ENCODE assay signal across 8 cellular contexts in genomic region chr2:227163998-227164744, GRCh38.
DNase-seq lines count a peak whose midpoint lies in the region; ATAC-seq and TF ChIP-seq lines count a peak whose summit lies in the region.

Gene COL4A3, plus strand, starts transcription at chr2:227164624. Its CDS starts 103 bp downstream, at chr2:227164727.
Gene COL4A4, minus strand, starts transcription at chr2:227164205. Its CDS starts 16,722 bp downstream, at chr2:227147483.

- peaks cover 10% of the 10 kb centered on the region for H3K4me1 Mint-ChIP-seq in activated naive CD8-positive, alpha-beta T cell treated with anti-CD3 and anti-CD28 coated beads, Interleukin-2, amount 50 U/mL, for 24 hours
- H3K4me1 Mint-ChIP-seq in stimulated activated effector memory CD8-positive, alpha-beta T cell treated with anti-CD3 and anti-CD28 coated beads, Interleukin-12 subunit alpha, Interleukin-12 subunit beta, amount 100 ng/mL, for 72 hours = no peaks in the 10 kb centered on the region

- peaks cover 3% of the 10 kb centered on the region; the same call in 1 of the 2 replicates for H3K4me1 ChIP-seq in iPS-20b (ENCODE audit: insufficient read depth, low read length)

- no peak for DNase-seq in activated CD4-positive, CD25-positive, alpha-beta regulatory T cell (lab: John Stamatoyannopoulos, UW)
- DNase-seq in activated naive CD8-positive, alpha-beta T cell treated with anti-CD3 and anti-CD28 coated beads, Interleukin-2, amount 50 U/mL, for 24 hours = peak; percentile 6
- DNase-seq in stimulated activated effector memory CD8-positive, alpha-beta T cell treated with anti-CD3 and anti-CD28 coated beads, Interleukin-12 subunit alpha, Interleukin-12 subunit beta, amount 100 ng/mL, for 72 hours (ENCODE audit: low spot score in 2 of 2) = no peak
- no peak for DNase-seq in NAMALWA (ENCODE audit: low spot score)

- H3K36me3 Mint-ChIP-seq in activated naive CD8-positive, alpha-beta T cell treated with anti-CD3 and anti-CD28 coated beads, Interleukin-2, amount 50 U/mL, for 24 hours (ENCODE audit: low read depth) = no peaks in the 10 kb centered on the region
- H3K36me3 Mint-ChIP-seq in stimulated activated effector memory CD8-positive, alpha-beta T cell treated with anti-CD3 and anti-CD28 coated beads, Interleukin-12 subunit alpha, Interleukin-12 subunit beta, amount 100 ng/mL, for 72 hours = no peaks in the 10 kb centered on the region

- no peaks in the 10 kb centered on the region; the same call in 1 of the 2 replicates for H3K9me3 ChIP-seq in iPS-20b (ENCODE audit: insufficient read depth, low read depth, low read length)

- peak within 1 kb of the TSS; percentile 68 for H3K4me3 ChIP-seq in iPS-20b (ENCODE audit: low read length)

- H3K9me3 Mint-ChIP-seq in activated naive CD8-positive, alpha-beta T cell treated with anti-CD3 and anti-CD28 coated beads, Interleukin-2, amount 50 U/mL, for 24 hours = peaks cover 1% of the 10 kb centered on the region
- no peaks in the 10 kb centered on the region for H3K9me3 Mint-ChIP-seq in stimulated activated effector memory CD8-positive, alpha-beta T cell treated with anti-CD3 and anti-CD28 coated beads, Interleukin-12 subunit alpha, Interleukin-12 subunit beta, amount 100 ng/mL, for 72 hours

- peaks cover 58% of the 10 kb centered on the region for H3K27me3 Mint-ChIP-seq in activated naive CD8-positive, alpha-beta T cell treated with anti-CD3 and anti-CD28 coated beads, Interleukin-2, amount 50 U/mL, for 24 hours

- no peaks in the 10 kb centered on the region for H3K36me3 ChIP-seq in iPS-20b (ENCODE audit: insufficient read depth, low read depth, low read length)

- H3K9ac ChIP-seq in iPS-20b (ENCODE audit: low read depth, low read length) = no peak within 1 kb of the TSS; the same call in 1 of the 2 replicates

- peak; percentile 49 to 57 for ATAC-seq in activated CD4-positive, CD25-positive, alpha-beta regulatory T cell treated with anti-CD3 and anti-CD28 coated beads, Interleukin-2, amount 50 U/mL, for 24 hours
- ATAC-seq in GM21737 (IDR thresholded peaks at IDR 0.05; ENCODE audit: unreplicated experiment) = peak; percentile 61
- peak; percentile 53 for ATAC-seq in activated naive CD8-positive, alpha-beta T cell treated with anti-CD3 and anti-CD28 coated beads, Interleukin-2, amount 50 U/mL, for 24 hours
- ATAC-seq in stimulated activated effector memory CD8-positive, alpha-beta T cell treated with anti-CD3 and anti-CD28 coated beads, Interleukin-12 subunit alpha, Interleukin-12 subunit beta, amount 100 ng/mL, for 72 hours = peak; percentile 71

- TF ChIP-seq RAD21 in Ishikawa (IDR thresholded peaks at IDR 0.05; ENCODE audit: low read depth) = no peak

- H3K4me3 Mint-ChIP-seq in activated naive CD8-positive, alpha-beta T cell treated with anti-CD3 and anti-CD28 coated beads, Interleukin-2, amount 50 U/mL, for 24 hours = peak within 1 kb of the TSS; percentile 45
- peak within 1 kb of the TSS; percentile 67 for H3K4me3 Mint-ChIP-seq in stimulated activated effector memory CD8-positive, alpha-beta T cell treated with anti-CD3 and anti-CD28 coated beads, Interleukin-12 subunit alpha, Interleukin-12 subunit beta, amount 100 ng/mL, for 72 hours

- no peak within 1 kb of the TSS for H3K27ac Mint-ChIP-seq in activated naive CD8-positive, alpha-beta T cell treated with anti-CD3 and anti-CD28 coated beads, Interleukin-2, amount 50 U/mL, for 24 hours
- H3K27ac Mint-ChIP-seq in stimulated activated effector memory CD8-positive, alpha-beta T cell treated with anti-CD3 and anti-CD28 coated beads, Interleukin-12 subunit alpha, Interleukin-12 subunit beta, amount 100 ng/mL, for 72 hours = no peak within 1 kb of the TSS

- no peak for TF ChIP-seq EP300 in Ishikawa (IDR thresholded peaks at IDR 0.05; ENCODE audit: borderline replicate concordance)

- H3K27me3 ChIP-seq in iPS-20b (ENCODE audit: insufficient read depth, low read length) = peaks cover 73% of the 10 kb centered on the region

- H3K27ac ChIP-seq in iPS-20b (ENCODE audit: low read length) = no peak within 1 kb of the TSS

TF ChIP-seq in Ishikawa, 13 proteins besides CTCF, POLR2A, EP300 and RAD21:
- TF ChIP-seq FOXM1 (IDR thresholded peaks at IDR 0.05; ENCODE audit: borderline replicate concordance, low read depth) = no peak
- no peak for TF ChIP-seq CREB1 (IDR thresholded peaks at IDR 0.05; ENCODE audit: low read depth)
- TF ChIP-seq NFIC (IDR thresholded peaks at IDR 0.05) = peak; percentile 27; the same call in 1 of the 2 replicates
- TF ChIP-seq MAX (IDR thresholded peaks at IDR 0.05) = peak; percentile 38; the same call in 1 of the 2 replicates
- TF ChIP-seq TCF12 (IDR thresholded peaks at IDR 0.05; ENCODE audit: low read depth) = peak; percentile 19; the same call in 1 of the 2 replicates
- no peak for TF ChIP-seq TAF1 (IDR thresholded peaks at IDR 0.05; ENCODE audit: low read depth)
- no peak for TF ChIP-seq USF1 (IDR thresholded peaks at IDR 0.05)
- no peak for TF ChIP-seq TEAD4 (IDR thresholded peaks at IDR 0.05)
- no peak for TF ChIP-seq ZBTB7A (IDR thresholded peaks at IDR 0.05; ENCODE audit: low read depth)
- no peak for TF ChIP-seq CEBPB (IDR thresholded peaks at IDR 0.05)
- TF ChIP-seq YY1 (IDR thresholded peaks at IDR 0.05; ENCODE audit: low read depth) = no peak
